10 cellular contexts compared by ENCODE assay signal in genomic region chr10:117684673-117685211, GRCh38.
DNase-seq lines count a peak whose midpoint lies in the region; ATAC-seq, FAIRE-seq and TF ChIP-seq lines count a peak whose summit lies in the region.
"Had no signal": no experiment of that assay in that cellular context is flagged by ENCODE, and none has a peak within 500 bp of the region (broad histone marks: within the 10 kb centered on the region; RNA-seq: fewer than 3 reads in every experiment).

No MANE protein-coding gene starts in this region.

- H4K5ac ChIP-seq in H1 (ENCODE audit: insufficient read length, low read depth, low read length): no peak overlapping the region

- H2AFZ ChIP-seq in H1 (ENCODE audit: low read length) (no peak overlapping the region), mesenchymal stem cell (ENCODE audit: low read depth, low read length) (no peak overlapping the region)

- no peaks in the 10 kb centered on the region for H3K9me3 Mint-ChIP-seq in activated naive CD8-positive, alpha-beta T cell treated with anti-CD3 and anti-CD28 coated beads for 36 hours

- H3K36me3 ChIP-seq in H1 (ENCODE audit: control insufficient read depth in 2 of 4, insufficient read depth in 4 of 4, low read length in 3 of 4) (no peaks in the 10 kb centered on the region), mesenchymal stem cell (ENCODE audit: control insufficient read depth in 1 of 2, insufficient read depth in 2 of 2, low read depth in 1 of 2, low read length in 2 of 2) (no peaks in the 10 kb centered on the region), BE2C (no peaks in the 10 kb centered on the region)

- H3K4me3 ChIP-seq in H1 (ENCODE audit: extremely low read depth in 1 of 4, insufficient read depth in 2 of 4, low read depth in 3 of 4, low read length in 4 of 4) (no peak overlapping the region), mesenchymal stem cell (ENCODE audit: insufficient read depth in 1 of 2, low read depth in 1 of 2, low read length in 2 of 2) (no peak overlapping the region), BE2C (ENCODE audit: low read depth, low read length) (no peak overlapping the region)

- H3K4me3 Mint-ChIP-seq in activated naive CD8-positive, alpha-beta T cell treated with anti-CD3 and anti-CD28 coated beads for 36 hours: no peak overlapping the region

- H3K36me3 Mint-ChIP-seq in activated naive CD8-positive, alpha-beta T cell treated with anti-CD3 and anti-CD28 coated beads for 36 hours: no peaks in the 10 kb centered on the region

- ATAC-seq in GM21786 (IDR thresholded peaks at IDR 0.05; ENCODE audit: unreplicated experiment): no peak

- H3K4ac ChIP-seq in H1 (replicated peaks; ENCODE audit: insufficient read length, low read depth, low read length) (no peak overlapping the region), mesenchymal stem cell (ENCODE audit: low read depth in 1 of 2, low read length in 2 of 2) (no peak overlapping the region)

- TF ChIP-seq EP300 in H1 (IDR thresholded peaks at IDR 0.05; ENCODE audit: borderline replicate concordance in 1 of 2, low read depth in 2 of 2, low read length in 2 of 2): no peak

- no peak for TF ChIP-seq POLR2A in H1 (IDR thresholded peaks at IDR 0.05; ENCODE audit: control extremely low read depth in 1 of 2, low read depth in 2 of 2, low read length in 2 of 2)

- H3K23ac ChIP-seq in H1 (ENCODE audit: insufficient read length) (no peak overlapping the region), mesenchymal stem cell (ENCODE audit: low read length in 2 of 2) (no peak overlapping the region)

- H2BK120ac ChIP-seq in H1 (replicated peaks; ENCODE audit: low read depth, low read length) (no peak overlapping the region), mesenchymal stem cell (ENCODE audit: low read depth, low read length) (no peak overlapping the region)

- H3K56ac ChIP-seq in H1 (replicated peaks; ENCODE audit: insufficient read length, low read depth, low read length): no peak overlapping the region

- WGBS in H1 (ENCODE audit: extremely low coverage in 1 of 2, insufficient coverage in 1 of 2, insufficient read length in 1 of 2, insufficient replicate concordance in 2 of 2, low coverage in 1 of 2, low lambda C conversion rate in 2 of 2, missing lambda C conversion rate in 1 of 2), 2 experiments: 67% methylated on average over 16 of the region's 16 CpGs; no CpG with 5 or more reads in 1 of the 2 experiments
- 66% methylated on average over 14 of the region's 16 CpGs for WGBS in mesenchymal stem cell

- H3K79me1 ChIP-seq in H1 (ENCODE audit: low read depth, low read length): no peaks in the 10 kb centered on the region
- no peaks in the 10 kb centered on the region for H3K79me1 ChIP-seq in mesenchymal stem cell (replicated peaks; ENCODE audit: low read length, poor library complexity, severe bottlenecking)

- H3K27me3 Mint-ChIP-seq in activated naive CD8-positive, alpha-beta T cell treated with anti-CD3 and anti-CD28 coated beads for 36 hours: peaks cover 17% of the 10 kb centered on the region

- H4K20me1 ChIP-seq in H1 (replicated peaks in 1 of 2; ENCODE audit: control insufficient read depth in 1 of 2, insufficient read depth in 2 of 2, low read length in 2 of 2): no peaks in the 10 kb centered on the region

- H2BK12ac ChIP-seq in H1 (ENCODE audit: low read depth, low read length) (no peak overlapping the region), mesenchymal stem cell (ENCODE audit: low read length in 2 of 2) (no peak overlapping the region)

- H3K14ac ChIP-seq in H1 (ENCODE audit: insufficient read length) (no peak overlapping the region), mesenchymal stem cell (ENCODE audit: low read length in 2 of 2) (no peak overlapping the region)

- H4K8ac ChIP-seq in H1 (ENCODE audit: extremely low read depth, insufficient read depth, low read length) (no peak overlapping the region), mesenchymal stem cell (ENCODE audit: low read length) (no peak overlapping the region)

- no peak for FAIRE-seq in H1 (lab: Jason Lieb, UNC)

- H3K9ac ChIP-seq in H1 (replicated peaks in 1 of 4; ENCODE audit: extremely low read depth in 1 of 4, low read depth in 3 of 4, low read length in 3 of 4) (no peak overlapping the region), mesenchymal stem cell (ENCODE audit: low read length) (peak overlapping the region; percentile 30)

- no peak overlapping the region for H3K27ac ChIP-seq in H1 (ENCODE audit: low read depth, low read length)
- no peak overlapping the region for H3K27ac ChIP-seq in mesenchymal stem cell (ENCODE audit: low read length, poor library complexity, severe bottlenecking)

- H3K9me3 ChIP-seq in H1 (ENCODE audit: insufficient read depth in 2 of 2, low read depth in 1 of 2, low read length in 1 of 2): no peaks in the 10 kb centered on the region
- no peaks in the 10 kb centered on the region for H3K9me3 ChIP-seq in mesenchymal stem cell (ENCODE audit: control insufficient read depth, low read length)
- no peaks in the 10 kb centered on the region for H3K9me3 ChIP-seq in BE2C

- H3K79me2 ChIP-seq in H1 (ENCODE audit: control insufficient read depth in 1 of 2, insufficient read depth in 2 of 2, low read length in 2 of 2): no peaks in the 10 kb centered on the region

- peak; percentile 74 for DNase-seq in AG08395 (ENCODE audit: low spot score)
- DNase-seq in H4 (ENCODE audit: low spot score): peak; percentile 37
- peak in 1 of 2 experiments; percentile 50 for DNase-seq in H1 (ENCODE audit: low read depth in 1 of 2, low spot score in 2 of 2)
- no peak for DNase-seq in mesenchymal stem cell
- no peak for DNase-seq in activated naive CD8-positive, alpha-beta T cell treated with anti-CD3 and anti-CD28 coated beads for 36 hours
- DNase-seq in BE2C: no peak
- DNase-seq in NCI-H1417 treated with DMSO at 0.1 percent for 48 hours (lab: John Stamatoyannopoulos, UW): no peak
- DNase-seq: activated T-cell treated with anti-CD3 and anti-CD28 coated beads for 4 hours, NCI-H1694 treated with DMSO at 0.1 percent for 48 hours had no signal

- no peak overlapping the region for H2BK15ac ChIP-seq in H1 (ENCODE audit: low read length)
- no peak overlapping the region for H2BK15ac ChIP-seq in mesenchymal stem cell (ENCODE audit: low read depth, poor library complexity, severe bottlenecking)

- H3K23me2 ChIP-seq in H1 (ENCODE audit: low read depth, low read length): peaks cover 3% of the 10 kb centered on the region; the same call in 1 of the 2 replicates

- no peak overlapping the region for H4K91ac ChIP-seq in H1 (replicated peaks; ENCODE audit: insufficient read length, low read length)
- no peak overlapping the region for H4K91ac ChIP-seq in mesenchymal stem cell (ENCODE audit: low read length)

- peak; percentile 45 to 55 (median 51) for TF ChIP-seq CTCF in H1 (IDR thresholded peaks at IDR 0.05; ENCODE audit: control extremely low read depth in 1 of 3, insufficient read depth in 1 of 3, low read depth in 1 of 3, low read length in 3 of 3)
- no peak for TF ChIP-seq CTCF in BE2C (IDR thresholded peaks at IDR 0.05; ENCODE audit: low read depth, low read length)

- no peaks in the 10 kb centered on the region for H3K27me3 ChIP-seq in H1 (replicated peaks in 1 of 4; ENCODE audit: control insufficient read depth in 3 of 4, extremely low read depth in 1 of 4, insufficient read depth in 3 of 4, low read length in 3 of 4)
- H3K27me3 ChIP-seq in mesenchymal stem cell (ENCODE audit: control insufficient read depth in 1 of 2, insufficient read depth in 1 of 2, low read length in 2 of 2): peaks cover 0 to 23% of the 10 kb centered on the region in 2 experiments
- H3K27me3 ChIP-seq in BE2C: no peaks in the 10 kb centered on the region

- H3K27ac Mint-ChIP-seq in activated naive CD8-positive, alpha-beta T cell treated with anti-CD3 and anti-CD28 coated beads for 36 hours: no peak overlapping the region

- H3K4me2 ChIP-seq in H1 (ENCODE audit: insufficient read depth in 1 of 2, low read depth in 2 of 2, low read length in 2 of 2) (no peak overlapping the region), mesenchymal stem cell (ENCODE audit: low read length, poor library complexity, severe bottlenecking) (no peak overlapping the region)

- peaks cover 0 to under 1% (median 0%) of the 10 kb centered on the region in 4 experiments; a peak in 1 of 7 replicates for H3K4me1 ChIP-seq in H1 (replicated peaks in 1 of 4; ENCODE audit: control insufficient read depth in 3 of 4, insufficient read depth in 4 of 4, low read length in 3 of 4)
- peaks cover 2% of the 10 kb centered on the region for H3K4me1 ChIP-seq in mesenchymal stem cell (ENCODE audit: control insufficient read depth, insufficient read depth, low read depth, low read length)
- H3K4me1 ChIP-seq in BE2C: no peaks in the 10 kb centered on the region

- no peak overlapping the region for H2BK20ac ChIP-seq in H1 (ENCODE audit: low read length)

- no peaks in the 10 kb centered on the region for H3K4me1 Mint-ChIP-seq in activated naive CD8-positive, alpha-beta T cell treated with anti-CD3 and anti-CD28 coated beads for 36 hours

- POLR2A ChIA-PET in H1 (lab: Charles Lee; ENCODE audit: partially characterized antibody): no interaction called here

- H3K18ac ChIP-seq in H1 (ENCODE audit: extremely low read depth, low read length) (no peak overlapping the region), mesenchymal stem cell (ENCODE audit: low read depth in 1 of 2, low read length in 2 of 2) (no peak overlapping the region)

- H2AK5ac ChIP-seq in H1 (ENCODE audit: low read depth, low read length) (no peak overlapping the region), mesenchymal stem cell (ENCODE audit: low read length, severe bottlenecking) (no peak overlapping the region)

- peak; percentile 72 to 78 for TF ChIP-seq RAD21 in H1 (IDR thresholded peaks at IDR 0.05 in 1 of 2, conservative IDR thresholded peaks at IDR 0.05 in 1 of 2; ENCODE audit: low read depth in 2 of 2, low read length in 2 of 2)

- H2BK5ac ChIP-seq in H1 (ENCODE audit: low read depth, low read length) (no peak overlapping the region), mesenchymal stem cell (ENCODE audit: low read depth, low read length, poor library complexity, severe bottlenecking) (no peak overlapping the region)

- CTCF ChIA-PET in H1 (lab: Charles Lee; ENCODE audit: partially characterized antibody): interaction anchor here (1.2 to 5.9 kb wide), 3 partner anchors 9 to 188 kb away, joined by 3 to 34 read pairs (median 3); no protein-coding TSS in a partner anchor

TF ChIP-seq in H1, 55 proteins besides CTCF, POLR2A, EP300 and RAD21 (continues in another document):
- TF ChIP-seq KDM4A (IDR thresholded peaks at IDR 0.05; ENCODE audit: low read depth, low read length, severe bottlenecking): no peak
- TF ChIP-seq CHD2 (IDR thresholded peaks at IDR 0.05; ENCODE audit: low read length): no peak
- no peak for TF ChIP-seq BRCA1 (IDR thresholded peaks at IDR 0.05; ENCODE audit: low read depth, low read length)
- no peak for TF ChIP-seq TEAD4 (IDR thresholded peaks at IDR 0.05; ENCODE audit: low read depth, low read length)
- TF ChIP-seq TAF7 (optimal IDR thresholded peaks at IDR 0.05; ENCODE audit: borderline replicate concordance, low read depth, low read length): no peak
- TF ChIP-seq GTF2F1 (IDR thresholded peaks at IDR 0.05; ENCODE audit: borderline replicate concordance, low read depth, low read length): no peak
- TF ChIP-seq KDM1A (IDR thresholded peaks at IDR 0.05; ENCODE audit: borderline replicate concordance, low read length): no peak
- TF ChIP-seq SUZ12 (IDR thresholded peaks at IDR 0.05; ENCODE audit: low read length): no peak

Comparison
In these comparisons a context has a peak if more than half of its experiments do, and no peak if none do; other contexts are left out.
1. DNase-seq: peak in AG08395 (single experiment) and H4 (single experiment); none in mesenchymal stem cell (single experiment), activated naive CD8-positive, alpha-beta T cell treated with anti-CD3 and anti-CD28 coated beads for 36 hours (single experiment), BE2C (single experiment) and NCI-H1417 treated with DMSO at 0.1 percent for 48 hours (single experiment).